19 cellular contexts compared by ENCODE assay signal in genomic region chr7:112523871-112524270, GRCh38. TPM values are rescaled to one million over a fixed set of nuclear protein-coding genes. Genes with fewer than 3 reads are reported as not detected.
"Had no signal": no experiment of that assay in that cellular context is flagged by ENCODE, and none has a peak within 500 bp of the region (broad histone marks: within the 10 kb centered on the region; RNA-seq: fewer than 3 reads in every experiment).

No MANE protein-coding gene starts in this region.

- H3K4me3 Mint-ChIP-seq: dendritic cell treated with granulocyte-macrophage colony-stimulating factor and Interleukin-4, amounts not matched to agents 40 ng/mL and 50 ng/mL, for 4 days; mesothelial cell of epicardium; naive B cell; naive thymus-derived CD8-positive, alpha-beta T cell had no signal

- H3K27ac ChIP-seq: esophagus muscularis mucosa, foreskin keratinocyte, gastroesophageal sphincter, heart left ventricle, left lung, lower lobe of right lung had no signal

- H3K36me3 Mint-ChIP-seq: mesothelial cell of epicardium; naive B cell; naive thymus-derived CD8-positive, alpha-beta T cell had no signal

- H3K4me3 ChIP-seq: esophagus muscularis mucosa, gastroesophageal sphincter, heart left ventricle, left lung, lower lobe of right lung, mucosa of descending colon had no signal

- H3K4me1 ChIP-seq: esophagus muscularis mucosa, foreskin keratinocyte, gastroesophageal sphincter, heart left ventricle, left lung, lower lobe of right lung had no signal

- H3K36me3 ChIP-seq: esophagus muscularis mucosa, gastroesophageal sphincter, heart left ventricle, left lung, lower lobe of right lung had no signal

- H3K27ac Mint-ChIP-seq: dendritic cell treated with granulocyte-macrophage colony-stimulating factor and Interleukin-4, amounts not matched to agents 40 ng/mL and 50 ng/mL, for 4 days; mesothelial cell of epicardium; naive B cell; naive thymus-derived CD8-positive, alpha-beta T cell had no signal

- H3K4me1 Mint-ChIP-seq: mesothelial cell of epicardium; naive B cell; naive thymus-derived CD8-positive, alpha-beta T cell had no signal

- H3K27me3 ChIP-seq: left lung had no signal

- H3K9me3 ChIP-seq: esophagus muscularis mucosa, gastroesophageal sphincter, heart left ventricle, left lung, lower lobe of right lung, mucosa of descending colon had no signal

- ATAC-seq: foreskin keratinocyte; gastroesophageal sphincter; left cardiac atrium; left lung; lower lobe of right lung; mucosa of descending colon; naive thymus-derived CD8-positive, alpha-beta T cell had no signal

- DNase-seq: cortex of kidney; effector CD4-positive, alpha-beta T cell; effector memory CD4-positive, alpha-beta T cell; foreskin keratinocyte; heart left ventricle; hippocampal formation; left cardiac atrium; left lung; left ventricle myocardium superior; lower lobe of right lung; mesenchymal stem cell; mucosa of descending colon; naive B cell; naive thymus-derived CD8-positive, alpha-beta T cell had no signal

- H3K9me3 Mint-ChIP-seq: dendritic cell treated with granulocyte-macrophage colony-stimulating factor and Interleukin-4, amounts not matched to agents 40 ng/mL and 50 ng/mL, for 4 days; naive thymus-derived CD8-positive, alpha-beta T cell had no signal

RNA-seq across cellular contexts. Expression of gene LSMEM1, which starts 43.1 kb away (rescaled TPM):
- total RNA-seq: epithelial cell of proximal tubule had no signal
